In genomic region chrX:1727531-1728027, GRCh38 we compare ENCODE assay signal across 13 cellular contexts.
DNase-seq lines count a peak whose midpoint lies in the region.
"Had no signal": no experiment of that assay in that cellular context is flagged by ENCODE, and none has a peak within 500 bp of the region (broad histone marks: within the 10 kb centered on the region; RNA-seq: fewer than 3 reads in every experiment).

No MANE protein-coding gene starts in this region.

- peak; percentile 41 for DNase-seq in EL
- peak; percentile 97 for DNase-seq in M059J (ENCODE audit: low read depth)
- peak; percentile 67 for DNase-seq in amniotic stem cell (lab: John Stamatoyannopoulos, UW)
- no peak for DNase-seq in NCI-H2029 treated with DMSO at 0.1 percent for 48 hours (lab: John Stamatoyannopoulos, UW)
- DNase-seq in cerebellar cortex (ENCODE audit: low spot score): no peak
- no peak for DNase-seq in DMS153 (lab: John Stamatoyannopoulos, UW)
- DNase-seq in NCI-H82 (lab: John Stamatoyannopoulos, UW): no peak
- DNase-seq: COR-L47, NCI-H2227 treated with DMSO at 0.1 percent for 48 hours, psoas muscle, SHP77, substantia nigra had no signal

- H3K36me3 ChIP-seq in mesodermal cell (ENCODE audit: control insufficient read depth, insufficient read depth, low read length): no peaks in the 10 kb centered on the region

- peak overlapping the region; percentile 49 for H3K27ac ChIP-seq in mesodermal cell (ENCODE audit: low read depth, low read length, severe bottlenecking)
- H3K27ac ChIP-seq: psoas muscle had no signal

- no peaks in the 10 kb centered on the region for H3K4me1 ChIP-seq in mesodermal cell (ENCODE audit: control insufficient read depth, insufficient read depth, low read length, poor library complexity, severe bottlenecking)
- H3K4me1 ChIP-seq: psoas muscle had no signal

- H3K4me3 ChIP-seq in mesodermal cell (ENCODE audit: extremely low read depth, insufficient read depth, low read length, poor library complexity, severe bottlenecking): no peak overlapping the region
- H3K4me3 ChIP-seq: psoas muscle had no signal

- WGBS in mesodermal cell (ENCODE audit: insufficient coverage in 2 of 2), 2 experiments: 44 to 45% methylated on average over 4 to 6 of the region's 11 CpGs

- H3K9me3 ChIP-seq in mesodermal cell (ENCODE audit: control insufficient read depth, low read length): no peaks in the 10 kb centered on the region
- H3K9me3 ChIP-seq: psoas muscle had no signal

Comparison
In these comparisons a context has a peak if more than half of its experiments do, and no peak if none do; other contexts are left out.
1. DNase-seq: peak in EL (single experiment), M059J (single experiment) and amniotic stem cell (single experiment); none in NCI-H2029 treated with DMSO at 0.1 percent for 48 hours (single experiment), cerebellar cortex (single experiment), DMS153 (single experiment) and NCI-H82 (single experiment).